ENCODE assay signal across 9 cellular contexts in genomic region chr1:247357781-247358211, GRCh38. TPM values are rescaled to one million over a fixed set of nuclear protein-coding genes. Genes with fewer than 3 reads are reported as not detected.
DNase-seq lines count a peak whose midpoint lies in the region; ATAC-seq, FAIRE-seq and TF ChIP-seq lines count a peak whose summit lies in the region.
"Had no signal": no experiment of that assay in that cellular context is flagged by ENCODE, and none has a peak within 500 bp of the region (broad histone marks: within the 10 kb centered on the region; RNA-seq: fewer than 3 reads in every experiment).

No MANE protein-coding gene starts in this region.

- H3K4me1 Mint-ChIP-seq in naive thymus-derived CD8-positive, alpha-beta T cell: peaks cover 0 to 11% (median 2%) of the 10 kb centered on the region in 4 donors

- H3K4me3 Mint-ChIP-seq in naive thymus-derived CD8-positive, alpha-beta T cell: no peak overlapping the region

- H3K36me3 Mint-ChIP-seq in naive thymus-derived CD8-positive, alpha-beta T cell: peaks cover 0 to 8% (median 0%) of the 10 kb centered on the region in 3 donors

- intact Hi-C loops in left ventricle myocardium superior (cut with micrococcal nuclease) (no loop called here), kidney (cut with DNase I) (no loop called here)

- POLR2A ChIA-PET in naive thymus-derived CD8-positive, alpha-beta T cell (lab: Charles Lee): no interaction called here

- H3K36me3 ChIP-seq in kidney (ENCODE audit: control insufficient read depth in 1 of 2, insufficient read depth in 2 of 2, low read length in 2 of 2) (no peaks in the 10 kb centered on the region), WERI-Rb-1 (no peaks in the 10 kb centered on the region)
- H3K36me3 ChIP-seq: tibial artery had no signal

- H3K27ac ChIP-seq in kidney (ENCODE audit: low read depth in 2 of 2, low read length in 2 of 2) (no peak overlapping the region), WERI-Rb-1 (no peak overlapping the region)

- DNase-seq in DMS79 (lab: John Stamatoyannopoulos, UW) (peak; percentile 12), left ventricle myocardium superior (no peak), kidney (no peak), WERI-Rb-1 (no peak), iPS-NIHi7 (ENCODE audit: extremely low spot score) (no peak)
- DNase-seq in naive thymus-derived CD8-positive, alpha-beta T cell: no peak

- H3K9me3 Mint-ChIP-seq in naive thymus-derived CD8-positive, alpha-beta T cell: peaks cover 0 to 15% (median 0%) of the 10 kb centered on the region in 9 donors

- peaks cover 13 to 77% (median 42%) of the 10 kb centered on the region in 5 donors for H3K27me3 Mint-ChIP-seq in naive thymus-derived CD8-positive, alpha-beta T cell

- FAIRE-seq in kidney (lab: Jason Lieb, UNC): no peak

- H3K27ac Mint-ChIP-seq in naive thymus-derived CD8-positive, alpha-beta T cell: no peak overlapping the region

- H3K4me3 ChIP-seq in kidney (ENCODE audit: low read length in 2 of 2) (no peak overlapping the region), WERI-Rb-1 (ENCODE audit: low read depth, low read length) (no peak overlapping the region)
- H3K4me3 ChIP-seq: tibial artery had no signal

- H3K27me3 ChIP-seq in WERI-Rb-1 (ENCODE audit: insufficient read depth, low read depth, severe bottlenecking): peaks cover 57% of the 10 kb centered on the region
- H3K27me3 ChIP-seq: tibial artery had no signal

- TF ChIP-seq CTCF in kidney (IDR thresholded peaks at IDR 0.05; ENCODE audit: borderline replicate concordance, extremely low read depth, insufficient read depth) (no peak), WERI-Rb-1 (IDR thresholded peaks at IDR 0.05; ENCODE audit: low read depth, low read length) (no peak)

- ATAC-seq in GM19467 (IDR thresholded peaks at IDR 0.05; ENCODE audit: unreplicated experiment) (peak; percentile 76), HG03378 (IDR thresholded peaks at IDR 0.05; ENCODE audit: unreplicated experiment) (peak; percentile 96), left ventricle myocardium superior (peak; percentile 60)
- no peak for ATAC-seq in naive thymus-derived CD8-positive, alpha-beta T cell

- no peaks in the 10 kb centered on the region for H3K4me1 ChIP-seq in kidney (ENCODE audit: control insufficient read depth in 1 of 2, insufficient read depth in 1 of 2, low read depth in 1 of 2, low read length in 2 of 2)

- H3K9ac ChIP-seq in kidney (ENCODE audit: low read length in 2 of 2): no peak overlapping the region

- H3K9me3 ChIP-seq in kidney (ENCODE audit: control insufficient read depth in 1 of 2, low read length in 2 of 2): no peaks in the 10 kb centered on the region
- H3K9me3 ChIP-seq in WERI-Rb-1 (ENCODE audit: severe bottlenecking): peaks cover 6% of the 10 kb centered on the region
- H3K9me3 ChIP-seq: tibial artery had no signal

RNA-seq across cellular contexts. Expression of gene ZNF496, which starts 26.1 kb away (rescaled TPM):
- 15.0 TPM for total RNA-seq in left ventricle myocardium superior
- total RNA-seq in naive thymus-derived CD8-positive, alpha-beta T cell: 10 to 100 TPM; 73.9 to 77.8 TPM
- 10 to 100 TPM; 17.3 to 36.3 (median 20.4) TPM for polyA plus RNA-seq in naive thymus-derived CD8-positive, alpha-beta T cell
- 27.0 TPM for total RNA-seq in kidney
- 6.3 TPM for polyA plus RNA-seq in kidney (ENCODE audit: insufficient read depth, low read depth, low replicate concordance)

RNA-seq across cellular contexts. Expression of gene NLRP3, which starts 58.2 kb away (rescaled TPM):
- 0.64 TPM for total RNA-seq in left ventricle myocardium superior
- total RNA-seq in naive thymus-derived CD8-positive, alpha-beta T cell: 1 to 10 TPM; 2.6 to 3.2 TPM
- polyA plus RNA-seq in naive thymus-derived CD8-positive, alpha-beta T cell: 1 to 10 TPM in 2 of 3 donors, under 1 TPM in 1; 0.42 to 2.4 (median 1.8) TPM
- 4.0 TPM for total RNA-seq in kidney
- polyA plus RNA-seq in kidney (ENCODE audit: insufficient read depth, low read depth, low replicate concordance): not detected

Comparison
In these comparisons a context has a peak if more than half of its experiments do, and no peak if none do; other contexts are left out.
1. ATAC-seq: peak in GM19467 (single experiment), HG03378 (single experiment) and left ventricle myocardium superior (single experiment); none in naive thymus-derived CD8-positive, alpha-beta T cell (0 of 2).